In genomic region chr16:3839402-3840184, GRCh38 we compare ENCODE assay signal across 17 cellular contexts.
"Had no signal": no experiment of that assay in that cellular context is flagged by ENCODE, and none has a peak within 500 bp of the region (broad histone marks: within the 10 kb centered on the region; RNA-seq: fewer than 3 reads in every experiment).

No MANE protein-coding gene starts in this region.

- H3K27ac ChIP-seq: brain microvascular endothelial cell, parathyroid adenoma, SJCRH30, skin epidermis, tibial artery had no signal

- H3K9me3 ChIP-seq: SJCRH30, tibial artery had no signal

- DNase-seq: activated CD4-positive, alpha-beta T cell treated with anti-CD3 and anti-CD28 coated beads for 1 hour; activated CD4-positive, alpha-beta T cell treated with anti-CD3 and anti-CD28 coated beads, Interleukin-2, amount 50 U/mL, for 48 hours; activated CD8-positive, alpha-beta memory T cell treated with anti-CD3 and anti-CD28 coated beads, Interleukin-2, amount 10 ng/mL, durations not matched to agents 7 days and 5 days; activated effector memory CD4-positive, alpha-beta T cell treated with anti-CD3 and anti-CD28 coated beads, Interleukin-2, amount 50 U/mL, for 16 hours; activated T-cell treated with anti-CD3 and anti-CD28 coated beads, Interleukin-2, amount 50 U/mL, for 24 hours; amygdala; brain microvascular endothelial cell; hippocampal formation; retina; SJCRH30; SW 1271; tibial artery had no signal

- H3K36me3 ChIP-seq: brain microvascular endothelial cell, tibial artery had no signal

- H3K4me3 ChIP-seq: SJCRH30, skin epidermis, tibial artery had no signal

- FAIRE-seq: endothelial cell of umbilical vein had no signal

- H3K4me1 Mint-ChIP-seq: activated CD8-positive, alpha-beta memory T cell treated with anti-CD3 and anti-CD28 coated beads, Interleukin-2, amount 10 ng/mL, durations not matched to agents 7 days and 5 days had no signal

- H3K4me1 ChIP-seq: SJCRH30 had no signal

- H3K27ac Mint-ChIP-seq: activated CD8-positive, alpha-beta memory T cell treated with anti-CD3 and anti-CD28 coated beads, Interleukin-2, amount 10 ng/mL, durations not matched to agents 7 days and 5 days; activated naive CD4-positive, alpha-beta T cell treated with anti-CD3 and anti-CD28 coated beads, Interleukin-2, amount 50 U/mL, for 72 hours; activated T-cell treated with anti-CD3 and anti-CD28 coated beads, Interleukin-2, amount 50 U/mL, for 24 hours had no signal

- H3K27me3 Mint-ChIP-seq: activated CD8-positive, alpha-beta memory T cell treated with anti-CD3 and anti-CD28 coated beads, Interleukin-2, amount 10 ng/mL, durations not matched to agents 7 days and 5 days; activated T-cell treated with anti-CD3 and anti-CD28 coated beads, Interleukin-2, amount 50 U/mL, for 24 hours; natural killer cell treated with Interleukin-12 subunit alpha and Interleukin-12 subunit beta and Interleukin-15 and Interleukin-18, amount 100 ng/mL, for 72 hours had no signal

- H3K27me3 ChIP-seq: brain microvascular endothelial cell, SJCRH30, tibial artery had no signal

- H2AFZ ChIP-seq: parathyroid adenoma had no signal

- H3K36me3 Mint-ChIP-seq: natural killer cell treated with Interleukin-12 subunit alpha and Interleukin-12 subunit beta and Interleukin-15 and Interleukin-18, amount 100 ng/mL, for 72 hours had no signal

- H3K9me3 Mint-ChIP-seq: natural killer cell treated with Interleukin-12 subunit alpha and Interleukin-12 subunit beta and Interleukin-15 and Interleukin-18, amount 100 ng/mL, for 72 hours had no signal

- H3K9ac ChIP-seq: parathyroid adenoma had no signal

- ATAC-seq: activated CD8-positive, alpha-beta memory T cell treated with anti-CD3 and anti-CD28 coated beads, Interleukin-2, amount 10 ng/mL, durations not matched to agents 7 days and 5 days; activated naive CD4-positive, alpha-beta T cell treated with anti-CD3 and anti-CD28 coated beads, Interleukin-2, amount 50 U/mL, for 72 hours; natural killer cell treated with Interleukin-12 subunit alpha and Interleukin-12 subunit beta and Interleukin-15 and Interleukin-18, amount 100 ng/mL, for 72 hours had no signal

- H3K4me3 Mint-ChIP-seq: activated CD8-positive, alpha-beta memory T cell treated with anti-CD3 and anti-CD28 coated beads, Interleukin-2, amount 10 ng/mL, durations not matched to agents 7 days and 5 days; activated T-cell treated with anti-CD3 and anti-CD28 coated beads, Interleukin-2, amount 50 U/mL, for 24 hours; natural killer cell treated with Interleukin-12 subunit alpha and Interleukin-12 subunit beta and Interleukin-15 and Interleukin-18, amount 100 ng/mL, for 72 hours had no signal
